ENCODE assay signal across 8 cellular contexts in the genomic region with DNA sequence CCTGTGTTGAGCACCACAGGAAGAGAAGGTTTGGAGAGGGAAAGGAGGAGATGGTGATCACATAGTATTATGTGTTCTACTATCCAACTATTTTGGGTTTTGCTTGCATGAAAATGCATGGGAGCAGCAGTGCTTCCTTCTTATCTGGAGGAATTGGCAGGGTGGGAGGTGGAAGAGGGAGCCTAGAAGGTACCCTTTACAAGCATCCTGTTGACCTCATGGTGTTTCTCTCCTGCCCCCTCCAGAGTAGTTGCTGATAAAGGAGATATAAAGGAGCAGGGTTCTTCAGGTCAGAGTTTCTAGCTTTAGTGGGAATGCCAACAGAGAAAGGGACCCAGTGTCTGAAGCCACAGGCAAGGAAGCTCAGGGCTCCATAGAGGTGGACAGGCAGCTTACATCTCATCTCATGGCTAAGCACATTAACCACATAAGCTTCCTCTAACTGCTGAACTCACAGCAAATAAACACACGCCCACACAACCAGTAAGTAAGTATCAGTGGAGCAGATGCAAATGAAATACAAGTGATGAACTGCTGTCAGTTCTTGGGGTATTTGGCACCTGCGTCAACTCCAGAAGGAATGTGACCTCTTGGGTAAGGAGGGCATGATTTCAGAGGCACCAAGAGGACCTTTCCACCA.
DNase-seq lines count a peak whose midpoint lies in the region; ATAC-seq and TF ChIP-seq lines count a peak whose summit lies in the region.

No MANE protein-coding gene starts in this region.

- no peak for ATAC-seq in CD8-positive, alpha-beta T cell
- ATAC-seq in GM19463 (IDR thresholded peaks at IDR 0.05; ENCODE audit: unreplicated experiment): peak; percentile 90
- peak; percentile 92 for ATAC-seq in HG03460 (IDR thresholded peaks at IDR 0.05; ENCODE audit: unreplicated experiment)

- peaks cover 47% of the 10 kb centered on the region for H3K4me1 Mint-ChIP-seq in CD8-positive, alpha-beta T cell (ENCODE audit: low read depth)

- no peaks in the 10 kb centered on the region for H3K27me3 Mint-ChIP-seq in CD8-positive, alpha-beta T cell (ENCODE audit: low read depth)

- H3K27me3 ChIP-seq in CD8-positive, alpha-beta T cell (ENCODE audit: insufficient read depth, low read length): no peaks in the 10 kb centered on the region

- H3K9me3 ChIP-seq in CD8-positive, alpha-beta T cell (ENCODE audit: low read length): no peaks in the 10 kb centered on the region

- H3K4me1 ChIP-seq in CD8-positive, alpha-beta T cell (ENCODE audit: insufficient read depth, low read length): peaks cover 22% of the 10 kb centered on the region

- peaks cover 8% of the 10 kb centered on the region for H3K36me3 Mint-ChIP-seq in CD8-positive, alpha-beta T cell

- no peak overlapping the region for H3K27ac ChIP-seq in CD8-positive, alpha-beta T cell (ENCODE audit: low read depth, low read length)

- no peak for TF ChIP-seq CTCF in CD8-positive, alpha-beta T cell (IDR thresholded peaks at IDR 0.05)

- intact Hi-C loops in CD8-positive, alpha-beta T cell (cut with DNase I, micrococcal nuclease): loop anchor here in 1 of 2 experiments (5.0 kb wide), 1 partner anchor 41 kb away; no protein-coding TSS in a partner anchor

- peaks cover 4% of the 10 kb centered on the region for H3K9me3 Mint-ChIP-seq in CD8-positive, alpha-beta T cell

- no peak for DNase-seq in CD8-positive, alpha-beta T cell
- peak; percentile 74 for DNase-seq in amniotic epithelial cell (ENCODE audit: low read depth)
- DNase-seq in cerebellum (ENCODE audit: low spot score): no peak
- DNase-seq in NOMO-1 treated with dmso at 0.1 percent for 144 hours (lab: John Stamatoyannopoulos, UW; ENCODE audit: unreplicated experiment): no peak
- no peak for DNase-seq in SHP77 treated with DMSO at 0.1 percent for 48 hours (lab: John Stamatoyannopoulos, UW)
- no peak for DNase-seq in NCI-H774 (lab: John Stamatoyannopoulos, UW)

- POLR2A ChIA-PET in CD8-positive, alpha-beta T cell (lab: Charles Lee): interaction anchor here (0.6 to 1.3 kb wide), 4 partner anchors 14 to 160 kb away, joined by 3 read pairs; no protein-coding TSS in a partner anchor

- H3K36me3 ChIP-seq in CD8-positive, alpha-beta T cell (ENCODE audit: insufficient read depth, low read length): no peaks in the 10 kb centered on the region

- CTCF ChIA-PET in CD8-positive, alpha-beta T cell (lab: Charles Lee): interaction anchor here (0.8 to 1.2 kb wide), 2 partner anchors 12 to 20 kb away, joined by 3 read pairs; no protein-coding TSS in a partner anchor

- peak overlapping the region; percentile 39 for H3K27ac Mint-ChIP-seq in CD8-positive, alpha-beta T cell

- H3K4me3 Mint-ChIP-seq in CD8-positive, alpha-beta T cell: no peak overlapping the region

- H3K4me3 ChIP-seq in CD8-positive, alpha-beta T cell (ENCODE audit: low read depth, low read length): no peak overlapping the region
